In the genomic region with DNA sequence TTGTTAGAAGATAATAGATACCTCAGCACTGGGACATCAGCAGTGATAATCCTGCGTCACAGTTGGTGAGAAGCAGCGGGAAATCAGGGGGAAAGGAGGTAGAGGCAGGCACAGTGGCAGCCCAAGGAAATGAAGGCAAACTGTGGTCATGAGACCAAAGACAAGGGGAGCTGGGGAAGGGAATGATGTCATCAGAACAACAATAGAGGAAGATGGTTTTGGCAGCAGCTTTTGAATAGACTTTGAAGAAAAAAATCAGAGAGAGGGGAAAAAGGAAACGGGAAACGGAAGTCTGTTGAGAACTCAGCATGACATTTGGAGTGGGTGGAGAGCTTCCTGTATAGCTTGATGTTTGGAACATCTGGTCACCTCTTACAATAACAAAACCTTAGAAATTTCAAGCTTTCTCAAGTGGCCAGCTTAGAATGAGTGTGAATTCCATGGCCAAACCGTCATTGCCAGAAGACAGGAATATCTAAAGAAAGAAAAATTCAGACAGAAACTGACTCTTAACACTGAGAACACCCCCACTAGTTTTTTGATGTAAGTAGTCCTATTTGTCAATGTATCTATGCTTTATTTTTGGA, we compare ENCODE assay signal across 1 cellular context.
TF ChIP-seq lines count a peak whose summit lies in the region.

No MANE protein-coding gene starts in this region.

TF ChIP-seq in HEK293, 187 proteins besides CTCF, POLR2A, EP300 and RAD21 (continued from another document and continues in another):
- TF ChIP-seq ZNF202 (tag by site-specific recombination; IDR thresholded peaks at IDR 0.05; ENCODE audit: borderline replicate concordance) (no peak), ZNF157 (tag by site-specific recombination; IDR thresholded peaks at IDR 0.05) (no peak), ZNF148 (tag by site-specific recombination; IDR thresholded peaks at IDR 0.05; ENCODE audit: borderline replicate concordance) (no peak), ZNF423 (tag by site-specific recombination; IDR thresholded peaks at IDR 0.05) (no peak), ZSCAN5A (tag by site-specific recombination; IDR thresholded peaks at IDR 0.05) (no peak), SP2 (tag by site-specific recombination; IDR thresholded peaks at IDR 0.05) (no peak), OVOL3 (tag by site-specific recombination; IDR thresholded peaks at IDR 0.05) (no peak), ZNF501 (tag by site-specific recombination; IDR thresholded peaks at IDR 0.05) (no peak), ZNF266 (tag by site-specific recombination; IDR thresholded peaks at IDR 0.05; ENCODE audit: low read depth) (no peak), ZNF2 (tag by site-specific recombination; IDR thresholded peaks at IDR 0.05) (no peak), ZNF114 (tag by site-specific recombination; IDR thresholded peaks at IDR 0.05) (no peak), SALL2 (tag by site-specific recombination; IDR thresholded peaks at IDR 0.05; ENCODE audit: borderline replicate concordance) (no peak), ZNF830 (tag by site-specific recombination; IDR thresholded peaks at IDR 0.05; ENCODE audit: low read depth) (no peak), ZNF544 (tag by site-specific recombination; IDR thresholded peaks at IDR 0.05) (no peak), ZNF510 (tag by site-specific recombination; IDR thresholded peaks at IDR 0.05; ENCODE audit: insufficient replicate concordance) (no peak), ZNF133 (tag by site-specific recombination; IDR thresholded peaks at IDR 0.05) (no peak), ZBTB1 (tag by site-specific recombination; IDR thresholded peaks at IDR 0.05) (no peak), KLF10 (tag by site-specific recombination; IDR thresholded peaks at IDR 0.05) (no peak), KLF8 (tag by site-specific recombination; IDR thresholded peaks at IDR 0.05) (no peak), ZBTB7A (tag by site-specific recombination; IDR thresholded peaks at IDR 0.05; ENCODE audit: low read depth) (no peak), ZNF221 (tag by site-specific recombination; IDR thresholded peaks at IDR 0.05; ENCODE audit: borderline replicate concordance) (no peak), SETDB1 (IDR thresholded peaks at IDR 0.05; ENCODE audit: insufficient read length, low read length) (no peak), BCL11A (tag by site-specific recombination; IDR thresholded peaks at IDR 0.05; ENCODE audit: low read depth) (no peak), ZNF571 (tag by site-specific recombination; IDR thresholded peaks at IDR 0.05) (no peak), ZNF585B (tag by site-specific recombination; IDR thresholded peaks at IDR 0.05) (no peak), ZNF184 (tag by site-specific recombination; IDR thresholded peaks at IDR 0.05) (no peak), HOXC10 (CRISPR knock-in tag; IDR thresholded peaks at IDR 0.05) (no peak), ZNF555 (tag by site-specific recombination; conservative IDR thresholded peaks at IDR 0.05) (no peak), ZNF174 (tag by site-specific recombination; IDR thresholded peaks at IDR 0.05) (no peak), ZNF324 (tag by site-specific recombination; IDR thresholded peaks at IDR 0.05) (no peak), YY1 (tag by site-specific recombination; IDR thresholded peaks at IDR 0.05) (no peak), ZNF48 (tag by site-specific recombination; IDR thresholded peaks at IDR 0.05) (no peak), ZNF777 (tag by site-specific recombination; IDR thresholded peaks at IDR 0.05; ENCODE audit: borderline replicate concordance) (no peak), ZBTB48 (tag by site-specific recombination; IDR thresholded peaks at IDR 0.05) (no peak), OSR2 (tag by site-specific recombination; IDR thresholded peaks at IDR 0.05) (no peak), PRDM10 (tag by site-specific recombination; IDR thresholded peaks at IDR 0.05) (peak; percentile 87), ZNF670 (tag by site-specific recombination; IDR thresholded peaks at IDR 0.05; ENCODE audit: low read depth) (no peak), PRDM4 (tag by site-specific recombination; IDR thresholded peaks at IDR 0.05) (no peak), ZSCAN16 (tag by site-specific recombination; IDR thresholded peaks at IDR 0.05) (no peak), ZNF629 (tag by site-specific recombination; IDR thresholded peaks at IDR 0.05) (peak; percentile 77), ZIC2 (tag by site-specific recombination; IDR thresholded peaks at IDR 0.05) (peak; percentile 52), ZNF488 (tag by site-specific recombination; IDR thresholded peaks at IDR 0.05) (no peak), ZBTB21 (tag by site-specific recombination; IDR thresholded peaks at IDR 0.05) (peak; percentile 85), ZNF791 (tag by site-specific recombination; IDR thresholded peaks at IDR 0.05) (no peak), KLF7 (tag by site-specific recombination; IDR thresholded peaks at IDR 0.05; ENCODE audit: borderline replicate concordance) (no peak), ZNF223 (tag by site-specific recombination; IDR thresholded peaks at IDR 0.05) (no peak), SP3 (tag by site-specific recombination; IDR thresholded peaks at IDR 0.05) (0 out of 2 replicates have a peak, but pooled peaks have one; percentile 9), GLI2 (tag by site-specific recombination; IDR thresholded peaks at IDR 0.05; ENCODE audit: borderline replicate concordance, low read depth) (no peak), TRIM28 (IDR thresholded peaks at IDR 0.05; ENCODE audit: borderline replicate concordance, low read length) (no peak), ZNF26 (tag by site-specific recombination; IDR thresholded peaks at IDR 0.05) (no peak)
- TF ChIP-seq, protein P1, sequence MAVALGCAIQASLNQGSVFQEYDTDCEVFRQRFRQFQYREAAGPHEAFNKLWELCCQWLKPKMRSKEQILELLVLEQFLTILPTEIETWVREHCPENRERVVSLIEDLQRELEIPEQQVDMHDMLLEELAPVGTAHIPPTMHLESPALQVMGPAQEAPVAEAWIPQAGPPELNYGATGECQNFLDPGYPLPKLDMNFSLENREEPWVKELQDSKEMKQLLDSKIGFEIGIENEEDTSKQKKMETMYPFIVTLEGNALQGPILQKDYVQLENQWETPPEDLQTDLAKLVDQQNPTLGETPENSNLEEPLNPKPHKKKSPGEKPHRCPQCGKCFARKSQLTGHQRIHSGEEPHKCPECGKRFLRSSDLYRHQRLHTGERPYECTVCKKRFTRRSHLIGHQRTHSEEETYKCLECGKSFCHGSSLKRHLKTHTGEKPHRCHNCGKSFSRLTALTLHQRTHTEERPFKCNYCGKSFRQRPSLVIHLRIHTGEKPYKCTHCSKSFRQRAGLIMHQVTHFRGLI (tag by site-specific recombination; IDR thresholded peaks at IDR 0.05), result no peak
- TF ChIP-seq, protein P2, sequence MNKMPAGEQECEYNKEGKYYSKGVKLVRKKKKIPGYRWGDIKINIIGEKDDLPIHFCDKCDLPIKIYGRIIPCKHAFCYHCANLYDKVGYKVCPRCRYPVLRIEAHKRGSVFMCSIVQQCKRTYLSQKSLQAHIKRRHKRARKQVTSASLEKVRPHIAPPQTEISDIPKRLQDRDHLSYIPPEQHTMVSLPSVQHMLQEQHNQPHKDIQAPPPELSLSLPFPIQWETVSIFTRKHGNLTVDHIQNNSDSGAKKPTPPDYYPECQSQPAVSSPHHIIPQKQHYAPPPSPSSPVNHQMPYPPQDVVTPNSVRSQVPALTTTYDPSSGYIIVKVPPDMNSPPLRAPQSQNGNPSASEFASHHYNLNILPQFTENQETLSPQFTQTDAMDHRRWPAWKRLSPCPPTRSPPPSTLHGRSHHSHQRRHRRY (tag by site-specific recombination; IDR thresholded peaks at IDR 0.05), result no peak
